In the genomic region with DNA sequence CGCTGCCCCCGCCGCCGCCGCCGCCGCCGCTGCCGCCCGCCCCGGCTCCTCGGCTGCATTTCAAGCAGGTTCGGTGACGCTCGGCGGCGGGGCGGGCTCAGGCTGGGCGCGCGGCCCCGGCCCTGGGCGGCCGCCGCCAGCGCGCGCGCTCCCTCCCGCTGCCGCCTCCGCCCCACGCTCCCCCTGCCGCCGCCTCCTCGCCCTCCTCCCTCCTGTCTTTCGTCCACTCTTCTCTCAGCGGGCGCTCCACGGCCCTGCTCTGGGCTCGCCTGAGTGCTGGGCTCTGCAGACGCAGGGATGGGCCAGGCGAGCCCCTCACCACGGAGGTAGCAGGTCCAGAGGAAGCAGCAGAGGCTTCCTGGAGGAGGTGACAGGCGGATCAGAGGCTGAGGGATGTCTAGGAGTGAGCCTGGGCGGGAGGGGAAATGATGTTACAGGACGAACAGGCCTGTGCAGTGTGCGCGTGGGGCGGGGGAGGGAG, we compare ENCODE assay signal across 8 cellular contexts. TPM values are rescaled to one million over a fixed set of nuclear protein-coding genes. Genes with fewer than 3 reads are reported as not detected.
DNase-seq lines count a peak whose midpoint lies in the region; ATAC-seq and TF ChIP-seq lines count a peak whose summit lies in the region.

A gene (minus strand): TSS at position 62 of the 481 bp plus-strand sequence. CDS start 158 bp downstream, outside the sequence.

- peak within 1 kb of the TSS; percentile 74 for H3K4me3 ChIP-seq in CD8-positive, alpha-beta T cell (ENCODE audit: low read depth, low read length)
- H3K4me3 ChIP-seq in fibroblast of the aortic adventitia (ENCODE audit: low read depth, low read length) (peak within 1 kb of the TSS; percentile 75), neuron (ENCODE audit: low read length) (peak within 1 kb of the TSS; percentile 78)

- H3K9me3 Mint-ChIP-seq in CD8-positive, alpha-beta T cell = no peaks in the 10 kb centered on the region
- no peaks in the 10 kb centered on the region for H3K9me3 Mint-ChIP-seq in activated T-helper 2 cell treated with anti-CD3 and anti-CD28 coated beads, Interferon-gamma antibody, Interleukin-2, Interleukin-4, amounts not matched to agents 10 μg/mL and 5 μg/mL and 100 μg/mL, durations not matched to agents 14 hours and 24 hours and 36 hours

- no peaks in the 10 kb centered on the region for H3K9me3 ChIP-seq in CD8-positive, alpha-beta T cell (ENCODE audit: low read length)
- H3K9me3 ChIP-seq in neuron (ENCODE audit: low read length) = no peaks in the 10 kb centered on the region

- DNase-seq in CD8-positive, alpha-beta T cell = peak; percentile 50 to 86 (median 70)
- DNase-seq in GM20000 (ENCODE audit: low spot score) (peak; percentile 96), HuH-7 (ENCODE audit: low spot score) (peak; percentile 72), RPMI8226 (peak; percentile 88), fibroblast of the aortic adventitia (ENCODE audit: low read depth) (peak; percentile 45), substantia nigra (lab: John Stamatoyannopoulos, UW) (peak in 40 of 49 donors; percentile 8 to 86 (median 48))
- DNase-seq in activated T-helper 2 cell treated with anti-CD3 and anti-CD28 coated beads, Interferon-gamma antibody, Interleukin-2, Interleukin-4, amounts not matched to agents 10 μg/mL and 5 μg/mL and 100 μg/mL, durations not matched to agents 14 hours and 24 hours and 36 hours (ENCODE audit: low spot score) = peak; percentile 77

- CTCF ChIA-PET in CD8-positive, alpha-beta T cell (lab: Charles Lee) = interaction anchor here (2.9 kb wide), 1 partner anchor 50 kb away, joined by 14 read pairs; no protein-coding TSS in a partner anchor

- peak within 1 kb of the TSS; percentile 76 for H2AFZ ChIP-seq in neuron (ENCODE audit: low read depth, low read length)

- intact Hi-C loops in CD8-positive, alpha-beta T cell (cut with DNase I, micrococcal nuclease) = loop anchor here (1.0 to 10.0 kb wide), 12 partner anchors 39 to 1271 kb away; a partner anchor contains a TSS
- intact Hi-C loops in activated T-helper 2 cell treated with anti-CD3 and anti-CD28 coated beads, Interferon-gamma antibody, Interleukin-2, Interleukin-4, amounts not matched to agents 10 μg/mL and 5 μg/mL and 100 μg/mL, durations not matched to agents 14 hours and 24 hours and 36 hours (cut with micrococcal nuclease) = loop anchor here (5.0 to 10.0 kb wide), 4 partner anchors 53 to 619 kb away; a partner anchor contains a TSS

- peak; percentile 47 for ATAC-seq in CD8-positive, alpha-beta T cell

- peak within 1 kb of the TSS; percentile 81 for H3K27ac Mint-ChIP-seq in CD8-positive, alpha-beta T cell
- peak within 1 kb of the TSS; percentile 97 for H3K27ac Mint-ChIP-seq in activated T-helper 2 cell treated with anti-CD3 and anti-CD28 coated beads, Interferon-gamma antibody, Interleukin-2, Interleukin-4, amounts not matched to agents 10 μg/mL and 5 μg/mL and 100 μg/mL, durations not matched to agents 14 hours and 24 hours and 36 hours

- peaks cover 5% of the 10 kb centered on the region for H3K36me3 Mint-ChIP-seq in CD8-positive, alpha-beta T cell
- H3K36me3 Mint-ChIP-seq in activated T-helper 2 cell treated with anti-CD3 and anti-CD28 coated beads, Interferon-gamma antibody, Interleukin-2, Interleukin-4, amounts not matched to agents 10 μg/mL and 5 μg/mL and 100 μg/mL, durations not matched to agents 14 hours and 24 hours and 36 hours (ENCODE audit: low read depth) = peaks cover 34% of the 10 kb centered on the region

- TF ChIP-seq CTCF in CD8-positive, alpha-beta T cell (IDR thresholded peaks at IDR 0.05) = no peak
- no peak for TF ChIP-seq CTCF in GM20000 (IDR thresholded peaks at IDR 0.05; ENCODE audit: extremely low read depth, missing control alignments)
- no peak for TF ChIP-seq CTCF in fibroblast of the aortic adventitia (IDR thresholded peaks at IDR 0.05; ENCODE audit: insufficient read depth, low read length)

- POLR2A ChIA-PET in CD8-positive, alpha-beta T cell (lab: Charles Lee) = no interaction called here

- H3K4me3 Mint-ChIP-seq in CD8-positive, alpha-beta T cell = peak within 1 kb of the TSS; percentile 94
- H3K4me3 Mint-ChIP-seq in activated T-helper 2 cell treated with anti-CD3 and anti-CD28 coated beads, Interferon-gamma antibody, Interleukin-2, Interleukin-4, amounts not matched to agents 10 μg/mL and 5 μg/mL and 100 μg/mL, durations not matched to agents 14 hours and 24 hours and 36 hours (ENCODE audit: low read depth) = peak within 1 kb of the TSS; percentile 98

- H3K36me3 ChIP-seq in CD8-positive, alpha-beta T cell (ENCODE audit: insufficient read depth, low read length) = no peaks in the 10 kb centered on the region
- H3K36me3 ChIP-seq in neuron (ENCODE audit: insufficient read depth, low read length) = peaks cover 10% of the 10 kb centered on the region

- H3K27ac ChIP-seq in CD8-positive, alpha-beta T cell (ENCODE audit: low read depth, low read length) = peak within 1 kb of the TSS; percentile 41
- H3K27ac ChIP-seq in substantia nigra (ENCODE audit: low read depth, low read length, poor library complexity, severe bottlenecking) = peak within 1 kb of the TSS; percentile 38

- H3K4me1 Mint-ChIP-seq in CD8-positive, alpha-beta T cell (ENCODE audit: low read depth) = peaks cover 16% of the 10 kb centered on the region
- peaks cover 24% of the 10 kb centered on the region for H3K4me1 Mint-ChIP-seq in activated T-helper 2 cell treated with anti-CD3 and anti-CD28 coated beads, Interferon-gamma antibody, Interleukin-2, Interleukin-4, amounts not matched to agents 10 μg/mL and 5 μg/mL and 100 μg/mL, durations not matched to agents 14 hours and 24 hours and 36 hours (ENCODE audit: low read depth)

- H3K27me3 Mint-ChIP-seq in CD8-positive, alpha-beta T cell (ENCODE audit: low read depth) = no peaks in the 10 kb centered on the region
- H3K27me3 Mint-ChIP-seq in activated T-helper 2 cell treated with anti-CD3 and anti-CD28 coated beads, Interferon-gamma antibody, Interleukin-2, Interleukin-4, amounts not matched to agents 10 μg/mL and 5 μg/mL and 100 μg/mL, durations not matched to agents 14 hours and 24 hours and 36 hours (ENCODE audit: low read depth) = no peaks in the 10 kb centered on the region

- no peaks in the 10 kb centered on the region for H3K27me3 ChIP-seq in CD8-positive, alpha-beta T cell (ENCODE audit: insufficient read depth, low read length)
- peaks cover 7% of the 10 kb centered on the region for H3K27me3 ChIP-seq in neuron (ENCODE audit: insufficient read depth, low read length)

- H3K4me1 ChIP-seq in CD8-positive, alpha-beta T cell (ENCODE audit: insufficient read depth, low read length) = peaks cover 6% of the 10 kb centered on the region
- peaks cover 16% of the 10 kb centered on the region for H3K4me1 ChIP-seq in neuron (ENCODE audit: insufficient read depth, low read length)

RNA-seq across cellular contexts. Expression of the gene that starts here (rescaled TPM):
- 1 to 10 TPM; 7.8 to 8.9 TPM for total RNA-seq in CD8-positive, alpha-beta T cell
- 78.0 and 82.1 TPM in 2 replicates for total RNA-seq in activated T-helper 2 cell treated with anti-CD3 and anti-CD28 coated beads, Interferon-gamma antibody, Interleukin-2, Interleukin-4, amounts not matched to agents 10 μg/mL and 5 μg/mL and 100 μg/mL, durations not matched to agents 14 hours and 24 hours and 36 hours
- total RNA-seq in fibroblast of the aortic adventitia (ENCODE audit: low replicate concordance) = 8.6 and 13.6 TPM in 2 replicates

Comparison
In these comparisons a context has a peak if more than half of its experiments do, and no peak if none do; other contexts are left out.
1. Peak in every context shown above with its lines: DNase-seq, ATAC-seq, H3K4me3 ChIP-seq and H3K27ac ChIP-seq.
2. DNase-seq: peak in every context shown above with its lines; median percentile 96 in GM20000; 88 in RPMI8226; 77 in activated T-helper 2 cell treated with anti-CD3 and anti-CD28 coated beads, Interferon-gamma antibody, Interleukin-2, Interleukin-4, amounts not matched to agents 10 μg/mL and 5 μg/mL and 100 μg/mL, durations not matched to agents 14 hours and 24 hours and 36 hours; 72 in HuH-7; 70 in CD8-positive, alpha-beta T cell; 48 in substantia nigra; 45 in fibroblast of the aortic adventitia.